In genomic region chr12:110449799-110450497, GRCh38 we compare ENCODE assay signal across 8 cellular contexts. TPM values are rescaled to one million over a fixed set of nuclear protein-coding genes. Genes with fewer than 3 reads are reported as not detected.
DNase-seq lines count a peak whose midpoint lies in the region; ATAC-seq, FAIRE-seq and TF ChIP-seq lines count a peak whose summit lies in the region.

Gene ARPC3 (minus strand): TSS chr12:110450337. CDS start chr12:110450260, 77 bp downstream.

- peak in 1 of 4 donors; percentile 11 for TF ChIP-seq EP300 in upper lobe of left lung (IDR thresholded peaks at IDR 0.05)

- H3K4me3 ChIP-seq in adrenal gland (peak within 1 kb of the TSS; percentile 49 to 100 (median 82)), heart left ventricle (peak within 1 kb of the TSS; percentile 62 to 96 (median 85)), upper lobe of left lung (peak within 1 kb of the TSS; percentile 82 to 94 (median 87))

- intact Hi-C loops in adrenal gland (cut with DNase I) (no loop called here), heart left ventricle (cut with DNase I) (loop anchor here in 9 of 10 donors (1.0 to 10.0 kb wide), 12 partner anchors 17 to 442 kb away; partner anchors contain the start of genes RAD9B (in 3 of the 9), VPS29 (in 3 of the 9), FAM216A (in 1 of the 9) and GPN3 (in 1 of the 9)), posterior cingulate gyrus (cut with DNase I) (loop anchor here (2.0 to 5.0 kb wide), 3 partner anchors 52 to 439 kb away; partner anchors contain the start of genes RAD9B and VPS29)

- H3K36me3 Mint-ChIP-seq in T-cell, result peaks cover 25% of the 10 kb centered on the region

- no peaks in the 10 kb centered on the region for H3K9me3 Mint-ChIP-seq in T-cell

- H3K9me3 ChIP-seq in adrenal gland (replicated peaks in 1 of 3) (no peaks in the 10 kb centered on the region), heart left ventricle (no peaks in the 10 kb centered on the region), upper lobe of left lung (no peaks in the 10 kb centered on the region)

- H3K4me3 Mint-ChIP-seq in T-cell, result peak within 1 kb of the TSS; percentile 100

- H3K36me3 ChIP-seq in adrenal gland (replicated peaks in 1 of 2) (no peaks in the 10 kb centered on the region), heart left ventricle (peaks cover 0 to 55% (median 41%) of the 10 kb centered on the region in 9 donors), upper lobe of left lung (peaks cover 0 to 32% (median 3%) of the 10 kb centered on the region in 4 donors)

- DNase-seq in GM12892 (ENCODE audit: insufficient read length), result peak; percentile 80
- peak; percentile 69 for DNase-seq in NCI-H1436 treated with DMSO at 0.1 percent for 48 hours (lab: John Stamatoyannopoulos, UW)
- peak; percentile 89 to 97 (median 94) for DNase-seq in T-cell
- DNase-seq in adrenal gland, result peak; percentile 93 to 97 (median 95)
- peak; percentile 94 to 97 (median 95) for DNase-seq in heart left ventricle
- DNase-seq in posterior cingulate gyrus, result peak; percentile 89 to 99 (median 94)
- peak; percentile 97 for DNase-seq in upper lobe of left lung

- TF ChIP-seq CTCF in adrenal gland (IDR thresholded peaks at IDR 0.05) (peak; percentile 66 to 90 (median 86)), heart left ventricle (IDR thresholded peaks at IDR 0.05) (peak; percentile 76 to 96 (median 86)), upper lobe of left lung (IDR thresholded peaks at IDR 0.05) (peak; percentile 77 to 97 (median 90))

- FAIRE-seq in GM12892 (lab: Jason Lieb, UNC), result peak; percentile 96

- peak within 1 kb of the TSS; percentile 66 to 96 (median 92) for H3K27ac ChIP-seq in adrenal gland
- H3K27ac ChIP-seq in heart left ventricle, result peak within 1 kb of the TSS; percentile 74 to 99 (median 92)
- peak within 1 kb of the TSS; percentile 93 to 99 (median 98) for H3K27ac ChIP-seq in upper lobe of left lung

- H3K27me3 Mint-ChIP-seq in T-cell, result no peaks in the 10 kb centered on the region

- peak; percentile 88 for ATAC-seq in HG02852 (IDR thresholded peaks at IDR 0.05; ENCODE audit: unreplicated experiment)
- ATAC-seq in T-cell (replicated peaks in 1 of 4), result peak; percentile 93 to 99 (median 98)
- peak; percentile 98 to 99 (median 99) for ATAC-seq in heart left ventricle
- ATAC-seq in upper lobe of left lung (ENCODE audit: low FRiP score in 2 of 2), result peak; percentile 99 to 100

- H3K27me3 ChIP-seq in adrenal gland (no peaks in the 10 kb centered on the region), heart left ventricle (no peaks in the 10 kb centered on the region), upper lobe of left lung (no peaks in the 10 kb centered on the region)

- H3K4me1 Mint-ChIP-seq in T-cell, result peaks cover 39 to 44% (median 43%) of the 10 kb centered on the region in 3 donors

- H3K27ac Mint-ChIP-seq in T-cell, result peak within 1 kb of the TSS; percentile 100

- H3K4me1 ChIP-seq in adrenal gland (replicated peaks in 1 of 2), result peaks cover 0 to 37% of the 10 kb centered on the region in 2 donors
- peaks cover 0 to 46% (median 14%) of the 10 kb centered on the region in 12 donors for H3K4me1 ChIP-seq in heart left ventricle
- peaks cover 24 to 41% (median 24%) of the 10 kb centered on the region in 4 donors for H3K4me1 ChIP-seq in upper lobe of left lung

- POLR2A ChIA-PET in T-cell (lab: Charles Lee), result interaction anchor here (0.5 to 2.4 kb wide), 11 partner anchors 19 to 965 kb away, joined by 3 to 21 read pairs (median 4); partner anchors contain the start of genes FAM216A (in 1 of the 2), GPN3 (in 1 of the 2) and VPS29 (in 1 of the 2)

- WGBS in adrenal gland, 4 donors, result 0 to 1% (median 0%) methylated on average over 12 to 51 of the region's 51 CpGs
- WGBS in heart left ventricle, 4 donors, result 0 to 1% (median 0%) methylated on average over 43 to 51 of the region's 51 CpGs
- WGBS in upper lobe of left lung, 2 donors, result 0% methylated on average over 29 to 43 of the region's 51 CpGs

- TF ChIP-seq POLR2A in GM12892 (IDR thresholded peaks at IDR 0.05; ENCODE audit: low read depth, low read length), result peak; percentile 86
- peak in 1 of 2 donors; percentile 50 for TF ChIP-seq POLR2A in adrenal gland (IDR thresholded peaks at IDR 0.05)
- peak in 1 of 2 donors; percentile 73 for TF ChIP-seq POLR2A in heart left ventricle (IDR thresholded peaks at IDR 0.05)
- TF ChIP-seq POLR2A in upper lobe of left lung (IDR thresholded peaks at IDR 0.05), result peak in 3 of 4 donors; percentile 30 to 85 (median 69)

- CTCF ChIA-PET in T-cell (lab: Charles Lee), result interaction anchor here (0.6 to 3.4 kb wide), 31 partner anchors 9 to 1055 kb away, joined by 3 to 64 read pairs (median 4); partner anchors contain the start of genes ATP2A2 (in 1 of the 2), FAM216A (in 1 of the 2), GPN3 (in 1 of the 2) and IFT81 (in 1 of the 2)

RNA-seq across cellular contexts. Expression of gene ARPC3, which starts in this region (rescaled TPM):
- 399 TPM for polyA plus RNA-seq in GM12892 (2012; ENCODE audit: missing spikeins)
- total RNA-seq in T-cell (100 to 1,000 TPM; 177 to 204 (median 191) TPM), adrenal gland (100 to 1,000 TPM; 177 to 581 (median 250) TPM), heart left ventricle (100 to 1,000 TPM in 5 of 9 donors, 10 to 100 TPM in 4; 77.2 to 251 (median 108) TPM), upper lobe of left lung (100 to 1,000 TPM; 139 to 347 (median 245) TPM)
- polyA plus RNA-seq in adrenal gland (100 to 1,000 TPM; 358 to 448 (median 362) TPM), heart left ventricle (100 to 1,000 TPM; 176 to 202 TPM)

Comparison
In these comparisons a context has a peak if more than half of its experiments do, and no peak if none do; other contexts are left out.
1. Peak in every context shown above with its lines: DNase-seq, ATAC-seq, H3K4me3 ChIP-seq and H3K27ac ChIP-seq.
2. intact Hi-C loops: an anchor here in heart left ventricle (1.0 to 10.0 kb wide) and posterior cingulate gyrus (2.0 to 5.0 kb wide); none called in adrenal gland.